In the genomic region with DNA sequence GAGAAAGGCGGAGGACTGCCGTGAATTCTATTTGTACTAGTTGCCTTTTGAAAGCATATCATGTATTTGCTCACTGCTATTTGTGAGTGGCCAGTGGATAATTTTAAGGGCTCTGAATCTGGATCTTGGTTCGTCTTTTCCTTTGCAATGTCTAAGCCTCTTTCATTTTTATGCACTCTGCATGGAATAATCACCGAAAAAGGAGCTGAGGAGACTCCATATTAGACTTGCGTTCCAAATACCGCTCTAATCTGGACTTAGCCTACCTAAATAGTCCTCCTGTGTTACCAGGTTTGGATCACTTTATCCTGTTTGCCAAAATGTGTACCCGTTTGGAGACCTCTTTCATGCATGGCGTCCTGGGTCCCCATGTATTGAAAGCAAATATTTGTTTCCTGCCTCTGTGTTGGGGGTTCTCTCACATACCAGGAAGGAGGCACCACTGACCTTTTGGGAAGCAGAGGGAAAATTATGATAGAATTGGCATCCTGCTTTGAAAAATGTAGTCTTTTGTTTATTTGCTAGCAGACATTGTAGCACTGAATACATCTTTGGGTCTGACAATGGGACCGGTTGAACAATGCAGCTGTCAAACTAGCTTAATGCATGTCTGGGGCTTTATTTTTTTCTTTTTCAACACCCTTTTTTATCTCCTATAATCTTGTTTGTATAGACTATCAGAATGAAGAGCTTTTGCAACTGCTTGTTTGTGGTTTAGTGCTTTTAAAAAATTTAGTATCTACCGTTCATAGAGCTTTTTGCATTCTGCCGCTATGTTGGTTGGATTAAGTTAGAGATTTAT, we compare ENCODE assay signal across 27 cellular contexts. TPM values are rescaled to one million over a fixed set of nuclear protein-coding genes. Genes with fewer than 3 reads are reported as not detected.
DNase-seq lines count a peak whose midpoint lies in the region; ATAC-seq and TF ChIP-seq lines count a peak whose summit lies in the region.
"Had no signal": no experiment of that assay in that cellular context is flagged by ENCODE, and none has a peak within 500 bp of the region (broad histone marks: within the 10 kb centered on the region; RNA-seq: fewer than 3 reads in every experiment).

No MANE protein-coding gene starts in this region.

- no peak overlapping the region for H3K27ac Mint-ChIP-seq in activated T-helper 2 cell treated with anti-CD3 and anti-CD28 coated beads, Interferon-gamma antibody, Interleukin-2, Interleukin-4, amounts not matched to agents 10 μg/mL and 5 μg/mL and 100 μg/mL, durations not matched to agents 14 hours and 24 hours and 36 hours
- H3K27ac Mint-ChIP-seq: activated CD4-positive, alpha-beta T cell treated with anti-CD3 and anti-CD28 coated beads, Interleukin-2, amount 10 ng/mL, durations not matched to agents 7 days and 5 days; activated CD8-positive, alpha-beta memory T cell treated with anti-CD3 and anti-CD28 coated beads, Interleukin-2, amount 10 ng/mL, durations not matched to agents 7 days and 5 days; activated naive CD4-positive, alpha-beta T cell treated with anti-CD3 and anti-CD28 coated beads, Interleukin-2, amount 50 U/mL, for 72 hours; activated T-cell treated with anti-CD3 and anti-CD28 coated beads, Interleukin-2, amount 50 U/mL, for 72 hours; CD4-positive, alpha-beta T cell; immature natural killer cell; stimulated activated naive CD8-positive, alpha-beta T cell treated with anti-CD3 and anti-CD28 coated beads, Interleukin-15, Interleukin-2, amounts not matched to agents 100 ng/mL and 50 ng/mL, for 24 hours; T-helper 2 cell treated with Interferon-gamma antibody and Interleukin-4, amounts not matched to agents 5 μg/mL and 100 μg/mL, for 36 hours had no signal

- ATAC-seq in HG03135 (IDR thresholded peaks at IDR 0.05; ENCODE audit: unreplicated experiment): no peak
- ATAC-seq in HG03565 (IDR thresholded peaks at IDR 0.05; ENCODE audit: unreplicated experiment): no peak
- ATAC-seq in HG03457 (IDR thresholded peaks at IDR 0.05; ENCODE audit: unreplicated experiment): no peak
- ATAC-seq: activated CD8-positive, alpha-beta memory T cell treated with anti-CD3 and anti-CD28 coated beads, Interleukin-2, amount 10 ng/mL, durations not matched to agents 7 days and 5 days; activated naive CD4-positive, alpha-beta T cell treated with anti-CD3 and anti-CD28 coated beads, Interleukin-2, amount 50 U/mL, for 72 hours; activated T-cell treated with anti-CD3 and anti-CD28 coated beads, Interleukin-2, amount 50 U/mL, for 72 hours; right lobe of liver; Right ventricle myocardium inferior had no signal

- H3K27ac ChIP-seq in cingulate gyrus (ENCODE audit: low read depth, low read length) (peak overlapping the region; percentile 73), muscle layer of duodenum (ENCODE audit: low read length) (peak overlapping the region; percentile 41)
- H3K27ac ChIP-seq: right lobe of liver had no signal

- no peaks in the 10 kb centered on the region for H3K36me3 Mint-ChIP-seq in activated T-helper 2 cell treated with anti-CD3 and anti-CD28 coated beads, Interferon-gamma antibody, Interleukin-2, Interleukin-4, amounts not matched to agents 10 μg/mL and 5 μg/mL and 100 μg/mL, durations not matched to agents 14 hours and 24 hours and 36 hours (ENCODE audit: low read depth)
- H3K36me3 Mint-ChIP-seq: activated CD8-positive, alpha-beta memory T cell treated with anti-CD3 and anti-CD28 coated beads, Interleukin-2, amount 10 ng/mL, durations not matched to agents 7 days and 5 days; activated naive CD4-positive, alpha-beta T cell treated with anti-CD3 and anti-CD28 coated beads, Interleukin-2, amount 50 U/mL, for 72 hours; immature natural killer cell had no signal

- H3K4me3 ChIP-seq in muscle layer of duodenum (ENCODE audit: low read depth in 1 of 2, low read length in 2 of 2) (peak overlapping the region; percentile 38 to 51), retinal pigment epithelial cell (ENCODE audit: low read length) (peak overlapping the region; percentile 43)
- H3K4me3 ChIP-seq: lung, right lobe of liver had no signal

- peaks cover 0 to 10% of the 10 kb centered on the region in 2 donors for H3K4me1 ChIP-seq in muscle layer of duodenum (ENCODE audit: control insufficient read depth in 1 of 2, insufficient read depth in 2 of 2, low read length in 2 of 2)
- H3K4me1 ChIP-seq: right lobe of liver had no signal

- no peaks in the 10 kb centered on the region for H3K27me3 ChIP-seq in muscle layer of duodenum (ENCODE audit: low read depth, low read length)
- H3K27me3 ChIP-seq: right lobe of liver had no signal

- in situ Hi-C loops in G401 (cut with HindIII; ENCODE audit: low sequenced_read_pairs): no loop called here

- peaks cover 7% of the 10 kb centered on the region for H3K4me1 Mint-ChIP-seq in activated T-helper 2 cell treated with anti-CD3 and anti-CD28 coated beads, Interferon-gamma antibody, Interleukin-2, Interleukin-4, amounts not matched to agents 10 μg/mL and 5 μg/mL and 100 μg/mL, durations not matched to agents 14 hours and 24 hours and 36 hours (ENCODE audit: low read depth)
- H3K4me1 Mint-ChIP-seq: immature natural killer cell had no signal

- H3K27me3 Mint-ChIP-seq in activated T-helper 2 cell treated with anti-CD3 and anti-CD28 coated beads, Interferon-gamma antibody, Interleukin-2, Interleukin-4, amounts not matched to agents 10 μg/mL and 5 μg/mL and 100 μg/mL, durations not matched to agents 14 hours and 24 hours and 36 hours (ENCODE audit: low read depth): peaks cover 56% of the 10 kb centered on the region

- no peak overlapping the region for H3K4me3 Mint-ChIP-seq in activated T-helper 2 cell treated with anti-CD3 and anti-CD28 coated beads, Interferon-gamma antibody, Interleukin-2, Interleukin-4, amounts not matched to agents 10 μg/mL and 5 μg/mL and 100 μg/mL, durations not matched to agents 14 hours and 24 hours and 36 hours (ENCODE audit: low read depth)
- H3K4me3 Mint-ChIP-seq: activated CD4-positive, alpha-beta T cell treated with anti-CD3 and anti-CD28 coated beads, Interleukin-2, amount 10 ng/mL, durations not matched to agents 7 days and 5 days; activated CD8-positive, alpha-beta memory T cell treated with anti-CD3 and anti-CD28 coated beads, Interleukin-2, amount 10 ng/mL, durations not matched to agents 7 days and 5 days; activated T-cell treated with anti-CD3 and anti-CD28 coated beads, Interleukin-2, amount 50 U/mL, for 72 hours; CD4-positive, alpha-beta T cell; immature natural killer cell; stimulated activated naive CD8-positive, alpha-beta T cell treated with anti-CD3 and anti-CD28 coated beads, Interleukin-15, Interleukin-2, amounts not matched to agents 100 ng/mL and 50 ng/mL, for 24 hours; T-helper 2 cell treated with Interferon-gamma antibody and Interleukin-4, amounts not matched to agents 5 μg/mL and 100 μg/mL, for 36 hours had no signal

- intact Hi-C loops in activated T-helper 2 cell treated with anti-CD3 and anti-CD28 coated beads, Interferon-gamma antibody, Interleukin-2, Interleukin-4, amounts not matched to agents 10 μg/mL and 5 μg/mL and 100 μg/mL, durations not matched to agents 14 hours and 24 hours and 36 hours (cut with micrococcal nuclease): no loop called here

- DNase-seq in G401 (ENCODE audit: low spot score) (peak; percentile 75), retinal pigment epithelial cell (ENCODE audit: low read depth) (no peak)
- DNase-seq in activated T-helper 2 cell treated with anti-CD3 and anti-CD28 coated beads, Interferon-gamma antibody, Interleukin-2, Interleukin-4, amounts not matched to agents 10 μg/mL and 5 μg/mL and 100 μg/mL, durations not matched to agents 14 hours and 24 hours and 36 hours (ENCODE audit: low spot score): no peak
- DNase-seq: activated CD4-positive, alpha-beta T cell treated with anti-CD3 and anti-CD28 coated beads, Interleukin-2, amount 10 ng/mL, durations not matched to agents 7 days and 5 days; activated CD8-positive, alpha-beta memory T cell treated with anti-CD3 and anti-CD28 coated beads, Interleukin-2, amount 10 ng/mL, durations not matched to agents 7 days and 5 days; activated T-cell treated with anti-CD3 and anti-CD28 coated beads, Interleukin-2, amount 50 U/mL, for 72 hours; CD4-positive, alpha-beta T cell; effector CD8-positive, alpha-beta T cell; foreskin melanocyte; immature natural killer cell; KBM-7; MM.1S; NCI-H1417; NCI-H2081 treated with DMSO at 0.1 percent for 48 hours; NCI-H446; right lobe of liver; trophoblast cell had no signal

- no peaks in the 10 kb centered on the region for H3K9me3 ChIP-seq in muscle layer of duodenum (ENCODE audit: control insufficient read depth in 1 of 2, low read length in 2 of 2)
- H3K9me3 ChIP-seq: right lobe of liver had no signal

- H3K9me3 Mint-ChIP-seq in activated T-helper 2 cell treated with anti-CD3 and anti-CD28 coated beads, Interferon-gamma antibody, Interleukin-2, Interleukin-4, amounts not matched to agents 10 μg/mL and 5 μg/mL and 100 μg/mL, durations not matched to agents 14 hours and 24 hours and 36 hours: no peaks in the 10 kb centered on the region
- H3K9me3 Mint-ChIP-seq: activated CD4-positive, alpha-beta T cell treated with anti-CD3 and anti-CD28 coated beads, Interleukin-2, amount 10 ng/mL, durations not matched to agents 7 days and 5 days; activated naive CD4-positive, alpha-beta T cell treated with anti-CD3 and anti-CD28 coated beads, Interleukin-2, amount 50 U/mL, for 72 hours; activated T-cell treated with anti-CD3 and anti-CD28 coated beads, Interleukin-2, amount 50 U/mL, for 72 hours; CD4-positive, alpha-beta T cell; immature natural killer cell; stimulated activated naive CD8-positive, alpha-beta T cell treated with anti-CD3 and anti-CD28 coated beads, Interleukin-15, Interleukin-2, amounts not matched to agents 100 ng/mL and 50 ng/mL, for 24 hours; T-helper 2 cell treated with Interferon-gamma antibody and Interleukin-4, amounts not matched to agents 5 μg/mL and 100 μg/mL, for 36 hours had no signal

- no peak for TF ChIP-seq CTCF in retinal pigment epithelial cell (conservative IDR thresholded peaks at IDR 0.05; ENCODE audit: low read depth, low read length)

- no peaks in the 10 kb centered on the region for H3K36me3 ChIP-seq in muscle layer of duodenum (ENCODE audit: control insufficient read depth in 1 of 2, insufficient read depth in 2 of 2, low read length in 2 of 2)
- H3K36me3 ChIP-seq: right lobe of liver had no signal

RNA-seq across cellular contexts. Expression of gene CELF2, which starts 11.8 kb away (rescaled TPM):
- total RNA-seq in G401 (2014; rRNA removed; shearing (Covaris generic)): 0.06 and 0.51 TPM in 2 replicates
- 131 and 134 TPM in 2 replicates for total RNA-seq in activated T-helper 2 cell treated with anti-CD3 and anti-CD28 coated beads, Interferon-gamma antibody, Interleukin-2, Interleukin-4, amounts not matched to agents 10 μg/mL and 5 μg/mL and 100 μg/mL, durations not matched to agents 14 hours and 24 hours and 36 hours

Comparison
In these comparisons a context has a peak if more than half of its experiments do, and no peak if none do; other contexts are left out.
1. RNA of gene CELF2, which starts 11.8 kb away (total RNA-seq): 131 to 134 TPM in activated T-helper 2 cell treated with anti-CD3 and anti-CD28 coated beads, Interferon-gamma antibody, Interleukin-2, Interleukin-4, amounts not matched to agents 10 μg/mL and 5 μg/mL and 100 μg/mL, durations not matched to agents 14 hours and 24 hours and 36 hours; 0.06 to 0.51 TPM in G401; every median in the first group is over 10 times any median in the second.